Comparison of ENCODE assay signal across 8 cellular contexts in genomic region chr2:206085742-206086445, GRCh38. TPM values are rescaled to one million over a fixed set of nuclear protein-coding genes. Genes with fewer than 3 reads are reported as not detected.
DNase-seq lines count a peak whose midpoint lies in the region; ATAC-seq and TF ChIP-seq lines count a peak whose summit lies in the region.

A gene with protein sequence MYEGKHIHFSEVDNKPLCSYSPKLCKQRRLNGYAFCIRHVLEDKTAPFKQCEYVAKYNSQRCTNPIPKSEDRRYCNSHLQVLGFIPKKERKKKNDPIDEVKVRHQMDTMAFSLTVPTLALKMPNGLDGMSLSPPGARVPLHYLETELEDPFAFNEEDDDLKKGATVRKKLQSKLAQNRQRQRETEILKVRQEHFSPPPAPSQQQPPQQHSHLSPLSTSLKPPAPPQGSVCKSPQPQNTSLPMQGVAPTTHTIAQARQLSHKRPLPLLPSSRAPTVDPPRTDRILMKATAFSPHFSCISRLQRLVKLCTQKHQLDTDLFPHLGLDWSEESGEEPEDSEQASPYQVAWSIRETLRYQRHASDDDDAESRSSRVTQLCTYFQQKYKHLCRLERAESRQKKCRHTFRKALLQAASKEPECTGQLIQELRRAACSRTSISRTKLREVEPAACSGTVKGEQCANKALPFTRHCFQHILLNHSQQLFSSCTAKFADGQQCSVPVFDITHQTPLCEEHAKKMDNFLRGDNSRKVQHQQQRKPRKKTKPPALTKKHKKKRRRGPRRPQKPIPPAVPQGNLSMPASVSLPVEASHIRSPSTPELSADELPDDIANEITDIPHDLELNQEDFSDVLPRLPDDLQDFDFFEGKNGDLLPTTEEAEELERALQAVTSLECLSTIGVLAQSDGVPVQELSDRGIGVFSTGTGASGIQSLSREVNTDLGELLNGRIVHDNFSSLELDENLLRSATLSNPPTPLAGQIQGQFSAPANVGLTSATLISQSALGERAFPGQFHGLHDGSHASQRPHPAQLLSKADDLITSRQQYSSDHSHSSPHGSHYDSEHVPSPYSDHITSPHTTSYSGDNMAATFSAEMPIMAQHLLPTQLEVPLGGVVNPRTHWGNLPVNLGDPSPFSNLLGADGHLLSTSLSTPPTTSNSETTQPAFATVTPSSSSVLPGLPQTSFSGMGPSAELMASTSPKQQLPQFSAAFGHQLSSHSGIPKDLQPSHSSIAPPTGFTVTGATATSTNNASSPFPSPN (minus strand): TSS chr2:206086174. CDS start chr2:206063016, 23,158 bp downstream.

- peak within 1 kb of the TSS; percentile 99 for H3K4me3 Mint-ChIP-seq in activated T-cell treated with anti-CD3 and anti-CD28 coated beads, Interleukin-2, amount 50 U/mL, for 24 hours
- peak within 1 kb of the TSS; percentile 98 to 100 (median 100) for H3K4me3 Mint-ChIP-seq in naive B cell
- H3K4me3 Mint-ChIP-seq in stimulated activated memory B cell treated with anti-CD40 and anti-IgM and Interleukin-4, amounts not matched to agents 10 μg/mL and 1 μg/mL and 100 μg/mL, for 72 hours, result peak within 1 kb of the TSS; percentile 100

- peak within 1 kb of the TSS; percentile 94 for H3K4me2 ChIP-seq in PC-9

- 0 out of 2 replicates have a peak, but pooled peaks cover 12% of the 10 kb centered on the region for H3F3A ChIP-seq in PC-9 (ENCODE audit: insufficient read depth, low read depth)

- H3K4me3 ChIP-seq in PC-9 (peak within 1 kb of the TSS; percentile 83), esophagus squamous epithelium (peak within 1 kb of the TSS; percentile 86 to 97 (median 92))

- H3K36me3 Mint-ChIP-seq in activated T-cell treated with anti-CD3 and anti-CD28 coated beads, Interleukin-2, amount 50 U/mL, for 24 hours (ENCODE audit: low read depth), result peaks cover 28% of the 10 kb centered on the region
- H3K36me3 Mint-ChIP-seq in naive B cell, result no peaks in the 10 kb centered on the region
- no peaks in the 10 kb centered on the region for H3K36me3 Mint-ChIP-seq in stimulated activated memory B cell treated with anti-CD40 and anti-IgM and Interleukin-4, amounts not matched to agents 10 μg/mL and 1 μg/mL and 100 μg/mL, for 72 hours

- peak within 1 kb of the TSS; percentile 99 for H3K27ac Mint-ChIP-seq in activated T-cell treated with anti-CD3 and anti-CD28 coated beads, Interleukin-2, amount 50 U/mL, for 24 hours
- H3K27ac Mint-ChIP-seq in naive B cell, result peak within 1 kb of the TSS; percentile 99 to 100 (median 100)
- H3K27ac Mint-ChIP-seq in stimulated activated memory B cell treated with anti-CD40 and anti-IgM and Interleukin-4, amounts not matched to agents 10 μg/mL and 1 μg/mL and 100 μg/mL, for 72 hours, result peak within 1 kb of the TSS; percentile 99

- CTCF ChIA-PET in PC-9 (lab: Charles Lee), result interaction anchor here (0.6 kb wide), 1 partner anchor 11 kb away, joined by 4 read pairs; no protein-coding TSS in a partner anchor

- POLR2A ChIA-PET in PC-9 (lab: Charles Lee; ENCODE audit: unreplicated experiment), result no interaction called here

- H3K4me1 Mint-ChIP-seq in activated T-cell treated with anti-CD3 and anti-CD28 coated beads, Interleukin-2, amount 50 U/mL, for 24 hours (ENCODE audit: low read depth), result peaks cover 42% of the 10 kb centered on the region
- peaks cover 26 to 55% (median 37%) of the 10 kb centered on the region in 3 donors for H3K4me1 Mint-ChIP-seq in naive B cell
- peaks cover 34% of the 10 kb centered on the region for H3K4me1 Mint-ChIP-seq in stimulated activated memory B cell treated with anti-CD40 and anti-IgM and Interleukin-4, amounts not matched to agents 10 μg/mL and 1 μg/mL and 100 μg/mL, for 72 hours

- 0 to 1% methylated on average over 8 to 17 of the region's 39 CpGs for WGBS in esophagus squamous epithelium, 2 donors

- TF ChIP-seq CTCF in PC-9 (conservative IDR thresholded peaks at IDR 0.05) (peak; percentile 55), esophagus squamous epithelium (IDR thresholded peaks at IDR 0.05) (peak in 4 of 6 experiments; percentile 42 to 69 (median 55))

- peaks cover 13% of the 10 kb centered on the region for H3K4me1 ChIP-seq in PC-9 (replicated peaks; ENCODE audit: insufficient read depth)
- peaks cover 0 to 54% (median 7%) of the 10 kb centered on the region in 3 donors for H3K4me1 ChIP-seq in esophagus squamous epithelium

- peak; percentile 79 for ATAC-seq in GM21515 (IDR thresholded peaks at IDR 0.05; ENCODE audit: unreplicated experiment)
- ATAC-seq in naive B cell (ENCODE audit: low read depth in 2 of 2), result peak; percentile 91 to 94
- ATAC-seq in stimulated activated memory B cell treated with anti-CD40 and anti-IgM and Interleukin-4, amounts not matched to agents 10 μg/mL and 1 μg/mL and 100 μg/mL, for 72 hours, result peak; percentile 92

- TSS peak; percentile 41 for BruUV-seq in PC-9 (replicated peaks; lab: Mats Ljungman, UMichigan)

- H4K20me1 ChIP-seq in PC-9 (ENCODE audit: insufficient read depth), result no peaks in the 10 kb centered on the region

- no peaks in the 10 kb centered on the region for H3K27me3 Mint-ChIP-seq in activated T-cell treated with anti-CD3 and anti-CD28 coated beads, Interleukin-2, amount 50 U/mL, for 24 hours
- H3K27me3 Mint-ChIP-seq in naive B cell, result no peaks in the 10 kb centered on the region
- no peaks in the 10 kb centered on the region for H3K27me3 Mint-ChIP-seq in stimulated activated memory B cell treated with anti-CD40 and anti-IgM and Interleukin-4, amounts not matched to agents 10 μg/mL and 1 μg/mL and 100 μg/mL, for 72 hours

- peak; percentile 74 for DNase-seq in DMS153 (lab: John Stamatoyannopoulos, UW)
- peak; percentile 72 for DNase-seq in HuH-7 (ENCODE audit: low spot score)
- DNase-seq in PC-9, result peak; percentile 61 to 63
- peak; percentile 85 for DNase-seq in activated T-cell treated with anti-CD3 and anti-CD28 coated beads, Interleukin-2, amount 50 U/mL, for 24 hours
- DNase-seq in esophagus squamous epithelium (lab: John Stamatoyannopoulos, UW), result peak; percentile 30
- peak; percentile 86 for DNase-seq in naive B cell

- H3K9me3 ChIP-seq in PC-9 (ENCODE audit: insufficient read depth, low read depth) (no peaks in the 10 kb centered on the region), esophagus squamous epithelium (no peaks in the 10 kb centered on the region)

- intact Hi-C loops in PC-9 (cut with micrococcal nuclease; ENCODE audit: unreplicated experiment), result loop anchor here (10.0 kb wide), 1 partner anchor 359 kb away; the partner anchor contains the start of gene ADAM23
- intact Hi-C loops in esophagus squamous epithelium (cut with DNase I), result no loop called here

- H3K36me3 ChIP-seq in PC-9 (ENCODE audit: low read depth), result no peaks in the 10 kb centered on the region
- H3K36me3 ChIP-seq in esophagus squamous epithelium, result peaks cover 0 to 17% (median 0%) of the 10 kb centered on the region in 3 donors

- H3K27ac ChIP-seq in PC-9 (peak within 1 kb of the TSS; percentile 84), esophagus squamous epithelium (peak within 1 kb of the TSS; percentile 99 to 100 (median 99))

- H2AFZ ChIP-seq in PC-9, result peak within 1 kb of the TSS; percentile 86

- no peaks in the 10 kb centered on the region for H3K9me3 Mint-ChIP-seq in activated T-cell treated with anti-CD3 and anti-CD28 coated beads, Interleukin-2, amount 50 U/mL, for 24 hours
- H3K9me3 Mint-ChIP-seq in naive B cell, result no peaks in the 10 kb centered on the region
- no peaks in the 10 kb centered on the region for H3K9me3 Mint-ChIP-seq in stimulated activated memory B cell treated with anti-CD40 and anti-IgM and Interleukin-4, amounts not matched to agents 10 μg/mL and 1 μg/mL and 100 μg/mL, for 72 hours

- peak in 2 of 4 donors; percentile 65 to 75 for TF ChIP-seq POLR2A in esophagus squamous epithelium (IDR thresholded peaks at IDR 0.05)

- no peaks in the 10 kb centered on the region for H3K27me3 ChIP-seq in PC-9 (ENCODE audit: insufficient read depth, low read depth)
- H3K27me3 ChIP-seq in esophagus squamous epithelium, result no peaks in the 10 kb centered on the region

- peaks cover 48% of the 10 kb centered on the region for H3K79me2 ChIP-seq in PC-9 (ENCODE audit: low read depth)

- no peaks in the 10 kb centered on the region for H3K9me2 ChIP-seq in PC-9 (ENCODE audit: insufficient read depth)

RNA-seq across cellular contexts. Expression of the gene that starts here (rescaled TPM):
- 7.1 and 12.4 TPM in 2 replicates for total RNA-seq in PC-9 (2021)
- total RNA-seq in esophagus squamous epithelium, result 10 to 100 TPM in 3 of 4 donors, 1 to 10 TPM in 1; 9.6 to 20.2 (median 17.1) TPM
- polyA plus RNA-seq in naive B cell (ENCODE audit: low read depth in 6 of 6), result 10 to 100 TPM; 14.2 to 25.5 (median 18.5) TPM

Comparison
In these comparisons a context has a peak if more than half of its experiments do, and no peak if none do; other contexts are left out.
1. Peak in every context shown above with its lines: DNase-seq, ATAC-seq, H3K4me3 ChIP-seq and H3K27ac ChIP-seq.
2. DNase-seq: peak in every context shown above with its lines; median percentile 86 in naive B cell; 85 in activated T-cell treated with anti-CD3 and anti-CD28 coated beads, Interleukin-2, amount 50 U/mL, for 24 hours; 74 in DMS153; 72 in HuH-7; 62 in PC-9; 30 in esophagus squamous epithelium.